8 cellular contexts compared by ENCODE assay signal in genomic region chr5:113295111-113295539, GRCh38.
DNase-seq lines count a peak whose midpoint lies in the region; ATAC-seq and TF ChIP-seq lines count a peak whose summit lies in the region.

No MANE protein-coding gene starts in this region.

- 14 to 25% methylated on average over 2 to 8 of the region's 8 CpGs for WGBS in endodermal cell (ENCODE audit: insufficient coverage in 1 of 2, insufficient read length in 1 of 2), 2 experiments

- H3K4me1 ChIP-seq in NT2/D1 (ENCODE audit: insufficient read depth, insufficient read length) = peaks cover 6% of the 10 kb centered on the region
- H3K4me1 ChIP-seq in endodermal cell (ENCODE audit: control insufficient read depth, insufficient read depth, low read length) = peaks cover 12% of the 10 kb centered on the region

- no peaks in the 10 kb centered on the region for H3K27me3 Mint-ChIP-seq in endodermal cell (ENCODE audit: insufficient read depth)
- peaks cover 40 to 61% of the 10 kb centered on the region in 2 donors for H3K27me3 Mint-ChIP-seq in natural killer cell treated with Interleukin-12 subunit alpha and Interleukin-12 subunit beta and Interleukin-15 and Interleukin-18, amount 100 ng/mL, for 72 hours

- H3K9me3 ChIP-seq in NT2/D1 (ENCODE audit: insufficient read depth, low read length) (no peaks in the 10 kb centered on the region), endodermal cell (ENCODE audit: control insufficient read depth, low read length) (no peaks in the 10 kb centered on the region)

- H3K4me1 Mint-ChIP-seq in endodermal cell = peaks cover 51% of the 10 kb centered on the region
- peaks cover 13 to 15% of the 10 kb centered on the region in 2 donors for H3K4me1 Mint-ChIP-seq in natural killer cell treated with Interleukin-12 subunit alpha and Interleukin-12 subunit beta and Interleukin-15 and Interleukin-18, amount 100 ng/mL, for 72 hours (ENCODE audit: low read depth in 2 of 2)

- TF ChIP-seq CTCF in C4-2B (conservative IDR thresholded peaks at IDR 0.05) = peak; percentile 2; the same call in 1 of the 2 replicates
- no peak for TF ChIP-seq CTCF in endodermal cell (conservative IDR thresholded peaks at IDR 0.05)

- H3K4me3 ChIP-seq in NT2/D1 (ENCODE audit: insufficient read length, low read depth) (peak overlapping the region; percentile 65), endodermal cell (ENCODE audit: low read length) (peak overlapping the region; percentile 92)

- ATAC-seq in natural killer cell treated with Interleukin-12 subunit alpha and Interleukin-12 subunit beta and Interleukin-15 and Interleukin-18, amount 100 ng/mL, for 72 hours = no peak

- H3K9ac ChIP-seq in NT2/D1 (ENCODE audit: insufficient read length, low read depth) = peak overlapping the region; percentile 46
- H3K9ac ChIP-seq in endodermal cell (ENCODE audit: extremely low read depth, low read length, poor library complexity, severe bottlenecking) = peak overlapping the region; percentile 65

- peak overlapping the region; percentile 80 for H3K4me3 Mint-ChIP-seq in endodermal cell
- peak overlapping the region; percentile 77 for H3K4me3 Mint-ChIP-seq in natural killer cell treated with Interleukin-12 subunit alpha and Interleukin-12 subunit beta and Interleukin-15 and Interleukin-18, amount 100 ng/mL, for 72 hours

- H3K27ac Mint-ChIP-seq in endodermal cell = peak overlapping the region; percentile 81
- H3K27ac Mint-ChIP-seq in natural killer cell treated with Interleukin-12 subunit alpha and Interleukin-12 subunit beta and Interleukin-15 and Interleukin-18, amount 100 ng/mL, for 72 hours = no peak overlapping the region

- no peaks in the 10 kb centered on the region for H3K9me3 Mint-ChIP-seq in endodermal cell
- H3K9me3 Mint-ChIP-seq in natural killer cell treated with Interleukin-12 subunit alpha and Interleukin-12 subunit beta and Interleukin-15 and Interleukin-18, amount 100 ng/mL, for 72 hours = no peaks in the 10 kb centered on the region

- H3K36me3 ChIP-seq in NT2/D1 (ENCODE audit: insufficient read depth, insufficient read length, low read length) (no peaks in the 10 kb centered on the region), endodermal cell (ENCODE audit: control insufficient read depth, insufficient read depth, low read length) (no peaks in the 10 kb centered on the region)

- no peak for DNase-seq in NT2/D1 (ENCODE audit: low read depth, low spot score)
- no peak for DNase-seq in endodermal cell
- no peak for DNase-seq in natural killer cell treated with Interleukin-12 subunit alpha and Interleukin-12 subunit beta and Interleukin-15 and Interleukin-18, amount 100 ng/mL, for 72 hours (ENCODE audit: low spot score)
- DNase-seq in GM19240 (ENCODE audit: insufficient read length, low spot score) = no peak
- DNase-seq in DMS153 treated with DMSO at 0.1 percent for 48 hours (lab: John Stamatoyannopoulos, UW; ENCODE audit: unreplicated experiment) = no peak
- DNase-seq in NCI-H2107 treated with DMSO at 0.1 percent for 48 hours (lab: John Stamatoyannopoulos, UW; ENCODE audit: unreplicated experiment) = no peak
- no peak for DNase-seq in cortex of kidney (lab: John Stamatoyannopoulos, UW)

- H3K27ac ChIP-seq in C4-2B = no peak overlapping the region
- no peak overlapping the region for H3K27ac ChIP-seq in endodermal cell (ENCODE audit: low read depth, low read length)

- no peaks in the 10 kb centered on the region for H3K27me3 ChIP-seq in NT2/D1 (ENCODE audit: insufficient read depth, insufficient read length)
- no peaks in the 10 kb centered on the region for H3K27me3 ChIP-seq in endodermal cell (ENCODE audit: control insufficient read depth, insufficient read depth, low read length, poor library complexity, severe bottlenecking)

- H3K36me3 Mint-ChIP-seq in endodermal cell (ENCODE audit: low read depth) = no peaks in the 10 kb centered on the region
- H3K36me3 Mint-ChIP-seq in natural killer cell treated with Interleukin-12 subunit alpha and Interleukin-12 subunit beta and Interleukin-15 and Interleukin-18, amount 100 ng/mL, for 72 hours = no peaks in the 10 kb centered on the region
